In the genomic region with DNA sequence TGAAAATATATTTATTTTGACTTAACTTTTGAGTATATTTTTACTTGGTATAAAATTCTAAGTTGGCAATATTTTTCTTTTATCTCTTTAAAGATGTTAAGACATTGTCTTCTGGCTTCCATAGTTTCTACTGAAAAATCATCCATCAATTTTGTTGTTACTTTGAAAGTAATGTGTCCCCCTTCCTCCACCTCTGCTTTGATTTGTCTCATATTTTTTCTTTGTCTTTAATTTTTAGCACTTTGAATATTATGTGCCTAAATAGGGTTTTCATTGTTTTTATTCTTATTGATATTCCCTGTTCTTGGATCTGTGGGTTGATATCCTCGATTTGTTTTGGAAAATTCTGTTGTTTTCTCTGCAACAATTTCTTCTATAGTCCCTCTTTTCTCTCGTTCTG, we compare ENCODE assay signal across 11 cellular contexts.
"Had no signal": no experiment of that assay in that cellular context is flagged by ENCODE, and none has a peak within 500 bp of the region (broad histone marks: within the 10 kb centered on the region; RNA-seq: fewer than 3 reads in every experiment).

No MANE protein-coding gene starts in this region.

- H3K4me1 ChIP-seq: HAP-1 had no signal

- H3K27ac ChIP-seq: GM23248 had no signal

- H3K36me3 ChIP-seq: HAP-1 had no signal

- H3K4me3 ChIP-seq: GM23248, GM23338, HAP-1 had no signal

- FAIRE-seq: H1, H54 had no signal

- H3K27ac Mint-ChIP-seq: GM23338, H9, HFFc6 had no signal

- DNase-seq: GM23248, GOT3, H7, H9, HCEC 1CT, HFFc6 had no signal

- H3K4me3 Mint-ChIP-seq: GM23338, H9, HFFc6 had no signal

- ATAC-seq: GM23338, HCT116 had no signal

- H3K4me1 Mint-ChIP-seq: GM23338 had no signal

- H3K9me3 Mint-ChIP-seq: GM23338, HFFc6 had no signal
